25 cellular contexts compared by ENCODE assay signal in the genomic region with DNA sequence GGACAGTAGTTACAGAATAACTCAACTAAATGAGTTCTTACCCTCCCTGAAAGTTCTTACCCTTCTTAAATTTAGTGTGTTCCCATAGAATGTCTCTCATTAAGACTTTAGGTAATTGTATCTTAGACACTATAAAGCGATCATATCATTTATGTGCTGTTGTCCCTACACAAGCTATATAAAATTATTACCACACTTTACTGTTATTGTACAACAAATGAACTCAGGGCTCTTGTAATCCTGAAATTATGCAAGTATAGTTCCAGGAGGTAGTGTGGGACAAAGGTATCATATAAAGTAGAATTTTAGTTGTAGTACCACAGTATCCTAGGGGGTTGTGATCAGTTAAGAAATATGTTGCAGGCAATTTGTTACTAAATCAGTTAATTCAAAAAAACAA.
"Had no signal": no experiment of that assay in that cellular context is flagged by ENCODE, and none has a peak within 500 bp of the region (broad histone marks: within the 10 kb centered on the region; RNA-seq: fewer than 3 reads in every experiment).

No MANE protein-coding gene starts in this region.

- H3K4me3 Mint-ChIP-seq: effector memory CD8-positive, alpha-beta T cell; naive B cell; natural killer cell treated with Interleukin-12 subunit alpha and Interleukin-12 subunit beta and Interleukin-15 and Interleukin-18, amount 100 ng/mL, for 72 hours; neural crest cell; stimulated activated naive CD8-positive, alpha-beta T cell treated with anti-CD3 and anti-CD28 coated beads, Interleukin-15, amount 100 ng/mL, for 72 hours; type B pancreatic cell had no signal

- H3K36me3 Mint-ChIP-seq: type B pancreatic cell had no signal

- H3K4me1 ChIP-seq: gastrocnemius medialis, lower lobe of right lung, parathyroid adenoma had no signal

- H3K27me3 Mint-ChIP-seq: effector memory CD8-positive, alpha-beta T cell; naive B cell; natural killer cell treated with Interleukin-12 subunit alpha and Interleukin-12 subunit beta and Interleukin-15 and Interleukin-18, amount 100 ng/mL, for 72 hours; progenitor cell of endocrine pancreas; stimulated activated naive CD8-positive, alpha-beta T cell treated with anti-CD3 and anti-CD28 coated beads, Interleukin-15, amount 100 ng/mL, for 72 hours; type B pancreatic cell had no signal

- H3K27ac ChIP-seq: gastrocnemius medialis, lower lobe of right lung, parathyroid adenoma, right lobe of liver, thyroid gland had no signal

- ATAC-seq: effector memory CD8-positive, alpha-beta T cell; gastrocnemius medialis; heart left ventricle; left cardiac atrium; left ventricle myocardium superior; natural killer cell treated with Interleukin-12 subunit alpha and Interleukin-12 subunit beta and Interleukin-15 and Interleukin-18, amount 100 ng/mL, for 72 hours; stimulated activated naive CD8-positive, alpha-beta T cell treated with anti-CD3 and anti-CD28 coated beads, Interleukin-15, amount 100 ng/mL, for 72 hours had no signal

- H3K27ac Mint-ChIP-seq: effector memory CD8-positive, alpha-beta T cell; naive B cell; natural killer cell treated with Interleukin-12 subunit alpha and Interleukin-12 subunit beta and Interleukin-15 and Interleukin-18, amount 100 ng/mL, for 72 hours; progenitor cell of endocrine pancreas; stimulated activated naive CD8-positive, alpha-beta T cell treated with anti-CD3 and anti-CD28 coated beads, Interleukin-15, amount 100 ng/mL, for 72 hours; type B pancreatic cell had no signal

- H3K4me3 ChIP-seq: gastrocnemius medialis, heart left ventricle, lower lobe of right lung, right lobe of liver, smooth muscle cell, thyroid gland had no signal

- H3K9me3 ChIP-seq: gastrocnemius medialis, heart left ventricle, lower lobe of right lung, right lobe of liver, thyroid gland had no signal

- H3K4me1 Mint-ChIP-seq: neural crest cell; stimulated activated naive CD8-positive, alpha-beta T cell treated with anti-CD3 and anti-CD28 coated beads, Interleukin-15, amount 100 ng/mL, for 72 hours had no signal

- H3K9me3 Mint-ChIP-seq: effector memory CD8-positive, alpha-beta T cell; naive B cell; natural killer cell treated with Interleukin-12 subunit alpha and Interleukin-12 subunit beta and Interleukin-15 and Interleukin-18, amount 100 ng/mL, for 72 hours; neural crest cell; stimulated activated naive CD8-positive, alpha-beta T cell treated with anti-CD3 and anti-CD28 coated beads, Interleukin-15, amount 100 ng/mL, for 72 hours; type B pancreatic cell had no signal

- DNase-seq: cerebellar nuclear complex; cortex of kidney; effector memory CD8-positive, alpha-beta T cell; foreskin fibroblast; gastrocnemius medialis; heart left ventricle; hippocampal formation; left cardiac atrium; left ventricle myocardium superior; lower lobe of right lung; naive B cell; right lobe of liver; stimulated activated CD4-positive, alpha-beta T cell treated with anti-CD3 and anti-CD28 coated beads, Interleukin-12 subunit alpha, Interleukin-12 subunit beta, amount 100 ng/mL, for 4 hours; stimulated activated CD4-positive, alpha-beta T cell treated with anti-CD3 and anti-CD28 coated beads, Interleukin-1b, Interleukin-23, amount 100 ng/mL, for 48 hours; stimulated activated CD4-positive, alpha-beta T cell treated with anti-CD3 and anti-CD28 coated beads, Interleukin-4, amount 100 ng/mL, for 1 hour; stimulated activated CD8-positive, alpha-beta memory T cell treated with anti-CD3 and anti-CD28 coated beads, Interleukin-4, amount 100 ng/mL, for 48 hours; stimulated activated naive CD4-positive, alpha-beta T cell; stimulated activated naive CD8-positive, alpha-beta T cell treated with anti-CD3 and anti-CD28 coated beads, Interleukin-15, amount 100 ng/mL, for 72 hours; thyroid gland had no signal

- H3K27me3 ChIP-seq: gastrocnemius medialis, heart left ventricle, right lobe of liver, thyroid gland had no signal
